ENCODE assay signal across 19 cellular contexts in genomic region chr1:113325039-113325438, GRCh38.
DNase-seq lines count a peak whose midpoint lies in the region; ATAC-seq and TF ChIP-seq lines count a peak whose summit lies in the region.
"Had no signal": no experiment of that assay in that cellular context is flagged by ENCODE, and none has a peak within 500 bp of the region (broad histone marks: within the 10 kb centered on the region; RNA-seq: fewer than 3 reads in every experiment).

No MANE protein-coding gene starts in this region.

- H2BK5ac ChIP-seq in trophoblast cell (ENCODE audit: low read depth, low read length, poor library complexity) = no peak overlapping the region

- no peak overlapping the region for H3K4ac ChIP-seq in trophoblast cell (ENCODE audit: low read depth, low read length)

- peak overlapping the region; percentile 42 for H3K4me2 ChIP-seq in PC-9
- H3K4me2 ChIP-seq in trophoblast cell (ENCODE audit: low read length) = no peak overlapping the region
- H3K4me2 ChIP-seq: KMS-11 had no signal

- H3K27ac Mint-ChIP-seq in endodermal cell = peak overlapping the region; percentile 6
- H3K27ac Mint-ChIP-seq: activated naive CD4-positive, alpha-beta T cell treated with anti-CD3 and anti-CD28 coated beads, Interleukin-2, amount 10 ng/mL, durations not matched to agents 7 days and 5 days had no signal

- H3K27me3 ChIP-seq in PC-9 (ENCODE audit: insufficient read depth, low read depth) = no peaks in the 10 kb centered on the region
- no peaks in the 10 kb centered on the region for H3K27me3 ChIP-seq in endodermal cell (ENCODE audit: control insufficient read depth, insufficient read depth, low read length, poor library complexity, severe bottlenecking)
- no peaks in the 10 kb centered on the region for H3K27me3 ChIP-seq in trophoblast cell (ENCODE audit: insufficient read depth, low read length)
- H3K27me3 ChIP-seq: pancreas, Peyer's patch had no signal

- H3K4me3 ChIP-seq in PC-9 = 0 out of 2 replicates have a peak overlapping the region, but pooled peaks have one; percentile 4
- H3K4me3 ChIP-seq in endodermal cell (ENCODE audit: low read length) = no peak overlapping the region
- H3K4me3 ChIP-seq in trophoblast cell (ENCODE audit: low read depth, low read length) = no peak overlapping the region
- H3K4me3 ChIP-seq: pancreas, Peyer's patch had no signal

- 92 to 94% methylated on average over 3 of the region's 3 CpGs for WGBS in endodermal cell (ENCODE audit: insufficient coverage in 1 of 2, insufficient read length in 1 of 2), 2 experiments
- no CpG with 5 or more reads among the region's 3 CpGs for WGBS in trophoblast cell (ENCODE audit: extremely low coverage, insufficient coverage, insufficient read length)

- no peak overlapping the region for H2BK120ac ChIP-seq in trophoblast cell (ENCODE audit: insufficient read depth, low read length, poor library complexity)

- H3K9me2 ChIP-seq in PC-9 (ENCODE audit: insufficient read depth) = no peaks in the 10 kb centered on the region

- peaks cover 40% of the 10 kb centered on the region for H3F3A ChIP-seq in PC-9 (ENCODE audit: insufficient read depth, low read depth)

- H3K27ac ChIP-seq in PC-9 (peak overlapping the region; percentile 88), endodermal cell (ENCODE audit: low read depth, low read length) (no peak overlapping the region), trophoblast cell (ENCODE audit: low read depth, low read length) (no peak overlapping the region)
- H3K27ac ChIP-seq: KMS-11, pancreas, Peyer's patch had no signal

- H4K91ac ChIP-seq in trophoblast cell (ENCODE audit: low read depth, low read length) = no peak overlapping the region

- H3K9me3 Mint-ChIP-seq in endodermal cell = no peaks in the 10 kb centered on the region
- H3K9me3 Mint-ChIP-seq: activated naive CD4-positive, alpha-beta T cell treated with anti-CD3 and anti-CD28 coated beads, Interleukin-2, amount 10 ng/mL, durations not matched to agents 7 days and 5 days had no signal

- peaks cover 54% of the 10 kb centered on the region for H3K4me1 ChIP-seq in PC-9 (replicated peaks; ENCODE audit: insufficient read depth)
- H3K4me1 ChIP-seq in endodermal cell (ENCODE audit: control insufficient read depth, insufficient read depth, low read length) = peaks cover 5% of the 10 kb centered on the region
- peaks cover 0 to 2% of the 10 kb centered on the region in 2 experiments for H3K4me1 ChIP-seq in trophoblast cell (ENCODE audit: control insufficient read depth in 1 of 2, insufficient read depth in 2 of 2, low read length in 2 of 2)
- H3K4me1 ChIP-seq: Peyer's patch had no signal

- BruUV-seq in PC-9 (replicated peaks; lab: Mats Ljungman, UMichigan) = no TSS peak

- no peak overlapping the region for H3K18ac ChIP-seq in trophoblast cell (ENCODE audit: low read length)

- no peaks in the 10 kb centered on the region for H4K20me1 ChIP-seq in PC-9 (ENCODE audit: insufficient read depth)

- no peak for ATAC-seq in HG02885 (IDR thresholded peaks at IDR 0.05; ENCODE audit: poor library complexity, unreplicated experiment)
- ATAC-seq in GM21717 (IDR thresholded peaks at IDR 0.05; ENCODE audit: unreplicated experiment) = no peak

- no peaks in the 10 kb centered on the region for H3K27me3 Mint-ChIP-seq in endodermal cell (ENCODE audit: insufficient read depth)
- H3K27me3 Mint-ChIP-seq: activated naive CD4-positive, alpha-beta T cell treated with anti-CD3 and anti-CD28 coated beads, Interleukin-2, amount 10 ng/mL, durations not matched to agents 7 days and 5 days had no signal

- intact Hi-C loops in PC-9 (cut with micrococcal nuclease; ENCODE audit: unreplicated experiment) = loop anchor here (2.0 to 10.0 kb wide), 3 partner anchors 18 to 130 kb away; partner anchors contain the start of gene MAGI3

- H3K4me1 Mint-ChIP-seq in endodermal cell = peaks cover 10% of the 10 kb centered on the region
- H3K4me1 Mint-ChIP-seq: activated naive CD4-positive, alpha-beta T cell treated with anti-CD3 and anti-CD28 coated beads, Interleukin-2, amount 10 ng/mL, durations not matched to agents 7 days and 5 days had no signal

- H2AK5ac ChIP-seq in trophoblast cell (ENCODE audit: low read length) = no peak overlapping the region

- H3K36me3 ChIP-seq in PC-9 (ENCODE audit: low read depth) (no peaks in the 10 kb centered on the region), endodermal cell (ENCODE audit: control insufficient read depth, insufficient read depth, low read length) (no peaks in the 10 kb centered on the region), trophoblast cell (ENCODE audit: control insufficient read depth in 1 of 2, insufficient read depth in 2 of 2, low read length in 2 of 2) (no peaks in the 10 kb centered on the region)
- H3K36me3 ChIP-seq: pancreas, Peyer's patch had no signal

- CTCF ChIA-PET in PC-9 (lab: Charles Lee) = no interaction called here

- H3K23ac ChIP-seq in trophoblast cell (ENCODE audit: low read length) = no peak overlapping the region

- DNase-seq in H4 (ENCODE audit: low spot score) (peak; percentile 59), PC-9 (peak; percentile 56 to 92), endodermal cell (no peak), trophoblast cell (peak; percentile 27 to 51), SKM-1 (lab: John Stamatoyannopoulos, UW; ENCODE audit: unreplicated experiment) (no peak)
- no peak for DNase-seq in central memory CD4-positive, alpha-beta T cell
- DNase-seq: activated naive CD4-positive, alpha-beta T cell treated with anti-CD3 and anti-CD28 coated beads, Interleukin-2, amount 10 ng/mL, durations not matched to agents 7 days and 5 days; cerebellar nuclear complex; DMS79 treated with DMSO at 0.1 percent for 48 hours; head of caudate nucleus; kidney glomerular epithelial cell; NCI-H69; pancreas; stimulated activated CD4-positive, alpha-beta T cell treated with anti-CD3 and anti-CD28 coated beads, Interleukin-12 subunit alpha, Interleukin-12 subunit beta, amount 100 ng/mL, for 4 hours; T-helper 1 cell had no signal

- POLR2A ChIA-PET in PC-9 (lab: Charles Lee; ENCODE audit: unreplicated experiment) = no interaction called here

- H3K9ac ChIP-seq in endodermal cell (ENCODE audit: extremely low read depth, low read length, poor library complexity, severe bottlenecking) (no peak overlapping the region), trophoblast cell (ENCODE audit: low read length) (no peak overlapping the region)
- H3K9ac ChIP-seq: KMS-11 had no signal

- H2AFZ ChIP-seq in PC-9 = peak overlapping the region; percentile 58
- H2AFZ ChIP-seq in trophoblast cell (ENCODE audit: insufficient read depth, low read length, poor library complexity) = no peak overlapping the region

- H3K4me3 Mint-ChIP-seq in endodermal cell = no peak overlapping the region
- H3K4me3 Mint-ChIP-seq: activated naive CD4-positive, alpha-beta T cell treated with anti-CD3 and anti-CD28 coated beads, Interleukin-2, amount 10 ng/mL, durations not matched to agents 7 days and 5 days had no signal

- no peak overlapping the region for H3K14ac ChIP-seq in trophoblast cell (ENCODE audit: low read length)

- 0 out of 2 replicates have a peak, but pooled peaks cover 3% of the 10 kb centered on the region for H3K9me3 ChIP-seq in PC-9 (ENCODE audit: insufficient read depth, low read depth)
- H3K9me3 ChIP-seq in endodermal cell (ENCODE audit: control insufficient read depth, low read length) = no peaks in the 10 kb centered on the region
- H3K9me3 ChIP-seq in trophoblast cell (ENCODE audit: insufficient read depth, low read depth, low read length) = no peaks in the 10 kb centered on the region
- H3K9me3 ChIP-seq: pancreas, Peyer's patch had no signal

- no peak overlapping the region for H2BK12ac ChIP-seq in trophoblast cell (ENCODE audit: low read length)

- no peaks in the 10 kb centered on the region for H3K79me1 ChIP-seq in trophoblast cell (ENCODE audit: low read length)

- H3K79me2 ChIP-seq in PC-9 (ENCODE audit: low read depth) (no peaks in the 10 kb centered on the region), trophoblast cell (ENCODE audit: control insufficient read depth, insufficient read depth, low read length, poor library complexity) (no peaks in the 10 kb centered on the region)

- no peaks in the 10 kb centered on the region for H3K36me3 Mint-ChIP-seq in endodermal cell (ENCODE audit: low read depth)
- H3K36me3 Mint-ChIP-seq: activated naive CD4-positive, alpha-beta T cell treated with anti-CD3 and anti-CD28 coated beads, Interleukin-2, amount 10 ng/mL, durations not matched to agents 7 days and 5 days had no signal

- TF ChIP-seq CTCF in PC-9 (conservative IDR thresholded peaks at IDR 0.05) = no peak
- TF ChIP-seq CTCF in endodermal cell (conservative IDR thresholded peaks at IDR 0.05) = no peak

- H4K12ac ChIP-seq in trophoblast cell (ENCODE audit: low read depth, low read length) = no peak overlapping the region

- H4K8ac ChIP-seq in trophoblast cell (ENCODE audit: low read depth, low read length) = no peak overlapping the region

Comparison
In these comparisons a context has a peak if more than half of its experiments do, and no peak if none do; other contexts are left out.
1. DNase-seq: peak in H4 (single experiment), PC-9 (2 of 2) and trophoblast cell (2 of 2); none in endodermal cell (single experiment), central memory CD4-positive, alpha-beta T cell (single experiment) and SKM-1 (single experiment).